13 cellular contexts compared by ENCODE assay signal in genomic region chr14:32370720-32371119, GRCh38. TPM values are rescaled to one million over a fixed set of nuclear protein-coding genes. Genes with fewer than 3 reads are reported as not detected.
DNase-seq lines count a peak whose midpoint lies in the region; ATAC-seq, FAIRE-seq and TF ChIP-seq lines count a peak whose summit lies in the region.
"Had no signal": no experiment of that assay in that cellular context is flagged by ENCODE, and none has a peak within 500 bp of the region (broad histone marks: within the 10 kb centered on the region; RNA-seq: fewer than 3 reads in every experiment).

No MANE protein-coding gene starts in this region.

- no peaks in the 10 kb centered on the region for H3K9me3 ChIP-seq in astrocyte (ENCODE audit: insufficient read depth, low read depth, low read length)

- peaks cover 6% of the 10 kb centered on the region; the same call in 1 of the 2 replicates for H3K9me2 ChIP-seq in GM23338 (ENCODE audit: insufficient read depth)

- H3K79me2 ChIP-seq in astrocyte (ENCODE audit: insufficient read depth, low read length), result no peaks in the 10 kb centered on the region
- no peaks in the 10 kb centered on the region for H3K79me2 ChIP-seq in GM23338 (replicated peaks; ENCODE audit: insufficient read depth)

- peak overlapping the region; percentile 9 for H3K27ac ChIP-seq in astrocyte (ENCODE audit: low read depth, low read length)
- no peak overlapping the region for H3K27ac ChIP-seq in GM23338 (ENCODE audit: low read depth)

- H4K20me1 ChIP-seq in astrocyte (ENCODE audit: insufficient read depth, low read length) (no peaks in the 10 kb centered on the region), GM23338 (replicated peaks; ENCODE audit: insufficient read depth) (no peaks in the 10 kb centered on the region; the same call in 1 of the 2 replicates)

- TF ChIP-seq CTCF in astrocyte (IDR thresholded peaks at IDR 0.05; ENCODE audit: insufficient read depth, low read depth, low read length) (no peak), GM23338 (conservative IDR thresholded peaks at IDR 0.05; ENCODE audit: low read depth in 2 of 2) (no peak)

- H3K4me1 Mint-ChIP-seq in astrocyte (ENCODE audit: low read depth, unreplicated experiment) (peaks cover 33% of the 10 kb centered on the region), GM23338 (peaks cover 13% of the 10 kb centered on the region)

- H3K4me2 ChIP-seq in astrocyte (ENCODE audit: low read length) (peak overlapping the region; percentile 42), GM23338 (no peak overlapping the region)

- H3K27ac Mint-ChIP-seq in astrocyte (ENCODE audit: unreplicated experiment) (no peak overlapping the region), GM23338 (no peak overlapping the region)

- no peak overlapping the region for H3K4me3 ChIP-seq in astrocyte (ENCODE audit: insufficient read depth, low read depth, low read length)
- no peak overlapping the region for H3K4me3 ChIP-seq in GM23338

- FAIRE-seq in astrocyte (lab: Jason Lieb, UNC), result peak; percentile 88
- FAIRE-seq: colon had no signal

- H3K9me3 Mint-ChIP-seq in astrocyte (ENCODE audit: unreplicated experiment) (no peaks in the 10 kb centered on the region), GM23338 (no peaks in the 10 kb centered on the region)

- H3K36me3 Mint-ChIP-seq in astrocyte (ENCODE audit: low read depth, unreplicated experiment), result no peaks in the 10 kb centered on the region
- no peaks in the 10 kb centered on the region for H3K36me3 Mint-ChIP-seq in GM23338 (ENCODE audit: low read depth)

- peaks cover 45% of the 10 kb centered on the region for H3K4me1 ChIP-seq in astrocyte (ENCODE audit: insufficient read depth, low read length)
- H3K4me1 ChIP-seq in GM23338 (ENCODE audit: insufficient read depth), result peaks cover 19% of the 10 kb centered on the region

- ATAC-seq in HG02870 (IDR thresholded peaks at IDR 0.05; ENCODE audit: unreplicated experiment), result peak; percentile 39
- ATAC-seq in GM21529 (IDR thresholded peaks at IDR 0.05; ENCODE audit: unreplicated experiment), result no peak
- ATAC-seq in GM19023 (IDR thresholded peaks at IDR 0.05; ENCODE audit: unreplicated experiment), result no peak
- ATAC-seq in GM23338, result no peak
- no peak for ATAC-seq in HG03108 (IDR thresholded peaks at IDR 0.05; ENCODE audit: unreplicated experiment)

- H3K27me3 ChIP-seq in astrocyte (ENCODE audit: insufficient read depth, low read length) (no peaks in the 10 kb centered on the region), GM23338 (ENCODE audit: insufficient read depth) (no peaks in the 10 kb centered on the region)

- H3K9ac ChIP-seq in astrocyte (ENCODE audit: low read length), result no peak overlapping the region

- DNase-seq in ACHN (peak; percentile 34), astrocyte (ENCODE audit: low read depth) (peak; percentile 82), inferior parietal cortex (ENCODE audit: extremely low spot score) (peak; percentile 25), GM23338 (ENCODE audit: low spot score) (no peak)
- DNase-seq: activated CD8-positive, alpha-beta memory T cell treated with anti-CD3 and anti-CD28 coated beads, Interleukin-2, amount 50 U/mL, for 4 hours; NCI-H510A treated with DMSO at 0.1 percent for 48 hours; nucleus accumbens; T-helper 2 cell had no signal

- in situ Hi-C loops in ACHN (cut with HindIII; ENCODE audit: low pct_ligation_motif_present, low pct_unique_long_range_greater_than_20kb, low sequenced_read_pairs), result no loop called here

- H3K4me3 Mint-ChIP-seq in astrocyte (ENCODE audit: unreplicated experiment), result no peak overlapping the region
- H3K4me3 Mint-ChIP-seq in GM23338, result no peak overlapping the region

- no peaks in the 10 kb centered on the region for H3K36me3 ChIP-seq in astrocyte (ENCODE audit: insufficient read depth, low read length)
- H3K36me3 ChIP-seq in GM23338 (ENCODE audit: insufficient read depth), result no peaks in the 10 kb centered on the region

- H3K27me3 Mint-ChIP-seq in astrocyte (ENCODE audit: low read depth, unreplicated experiment) (no peaks in the 10 kb centered on the region), GM23338 (ENCODE audit: insufficient read depth, low read depth, poor library complexity) (no peaks in the 10 kb centered on the region)

- no peaks in the 10 kb centered on the region for H3F3A ChIP-seq in GM23338 (replicated peaks; ENCODE audit: low read depth)

- H2AFZ ChIP-seq in astrocyte (ENCODE audit: low read depth, low read length), result no peak overlapping the region
- H2AFZ ChIP-seq in GM23338, result no peak overlapping the region

TF ChIP-seq in GM23338, 12 proteins besides CTCF, POLR2A, EP300 and RAD21:
- TF ChIP-seq ZNF114 (CRISPR knock-in tag; IDR thresholded peaks at IDR 0.05), result no peak
- no peak for TF ChIP-seq STAT1 (IDR thresholded peaks at IDR 0.05; ENCODE audit: unreplicated experiment)
- TF ChIP-seq CREB1 (CRISPR knock-in tag; IDR thresholded peaks at IDR 0.05; ENCODE audit: low read depth), result no peak

RNA-seq across cellular contexts. Expression of gene AKAP6, which starts 41.6 kb away (rescaled TPM):
- total RNA-seq in astrocyte, result 2.8 and 3.4 TPM in 2 replicates
- 0.38 and 0.43 TPM in 2 replicates for total RNA-seq in GM23338 (2014; rRNA removed; shearing (Covaris generic))
- polyA plus RNA-seq in GM23338 (2016; fragmentation: Nextera tagmentation; extraction: Ambion mirVana), result 0.16 and 0.42 TPM in 2 replicates
